ENCODE assay signal across 1 cellular context in the genomic region with DNA sequence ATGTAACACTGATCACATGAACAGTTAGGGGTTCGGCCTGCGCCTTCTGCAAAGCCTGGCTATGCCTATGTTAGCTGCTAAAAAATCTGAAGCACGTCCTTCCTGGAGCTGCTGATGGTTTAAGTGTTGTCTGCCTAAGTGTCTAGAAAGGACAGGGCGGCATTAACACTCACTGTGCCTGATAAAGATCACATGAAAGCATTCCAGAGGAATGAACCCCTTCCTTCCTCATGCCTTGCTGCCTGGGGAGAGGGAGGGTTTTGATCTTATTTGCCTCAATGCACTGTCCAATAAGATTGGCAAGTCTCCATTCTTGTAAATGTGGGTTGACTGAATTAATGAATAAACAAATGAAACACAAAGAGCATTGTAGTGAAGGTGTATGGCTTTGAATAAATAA.
TF ChIP-seq lines count a peak whose summit lies in the region.

No MANE protein-coding gene starts in this region.

TF ChIP-seq in IMR-90, 13 proteins besides CTCF, POLR2A, EP300 and RAD21:
- no peak for TF ChIP-seq FOS (IDR thresholded peaks at IDR 0.05; ENCODE audit: low read depth, low read length)
- TF ChIP-seq RCOR1 (IDR thresholded peaks at IDR 0.05; ENCODE audit: insufficient replicate concordance, low read length), result no peak
- no peak for TF ChIP-seq CHD1 (IDR thresholded peaks at IDR 0.05; ENCODE audit: low read depth, low read length)
- TF ChIP-seq, protein P1, sequence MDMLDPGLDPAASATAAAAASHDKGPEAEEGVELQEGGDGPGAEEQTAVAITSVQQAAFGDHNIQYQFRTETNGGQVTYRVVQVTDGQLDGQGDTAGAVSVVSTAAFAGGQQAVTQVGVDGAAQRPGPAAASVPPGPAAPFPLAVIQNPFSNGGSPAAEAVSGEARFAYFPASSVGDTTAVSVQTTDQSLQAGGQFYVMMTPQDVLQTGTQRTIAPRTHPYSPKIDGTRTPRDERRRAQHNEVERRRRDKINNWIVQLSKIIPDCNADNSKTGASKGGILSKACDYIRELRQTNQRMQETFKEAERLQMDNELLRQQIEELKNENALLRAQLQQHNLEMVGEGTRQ (IDR thresholded peaks at IDR 0.05; ENCODE audit: low read depth, low read length), result no peak
- no peak for TF ChIP-seq NFE2L2 (IDR thresholded peaks at IDR 0.05; ENCODE audit: low read depth, low read length)
- no peak for TF ChIP-seq RFX5 (IDR thresholded peaks at IDR 0.05; ENCODE audit: low read depth, low read length)
- no peak for TF ChIP-seq SMC3 (IDR thresholded peaks at IDR 0.05; ENCODE audit: low read depth, low read length)
- TF ChIP-seq CEBPB (IDR thresholded peaks at IDR 0.05; ENCODE audit: low read depth, low read length), result no peak
- TF ChIP-seq, protein P2, sequence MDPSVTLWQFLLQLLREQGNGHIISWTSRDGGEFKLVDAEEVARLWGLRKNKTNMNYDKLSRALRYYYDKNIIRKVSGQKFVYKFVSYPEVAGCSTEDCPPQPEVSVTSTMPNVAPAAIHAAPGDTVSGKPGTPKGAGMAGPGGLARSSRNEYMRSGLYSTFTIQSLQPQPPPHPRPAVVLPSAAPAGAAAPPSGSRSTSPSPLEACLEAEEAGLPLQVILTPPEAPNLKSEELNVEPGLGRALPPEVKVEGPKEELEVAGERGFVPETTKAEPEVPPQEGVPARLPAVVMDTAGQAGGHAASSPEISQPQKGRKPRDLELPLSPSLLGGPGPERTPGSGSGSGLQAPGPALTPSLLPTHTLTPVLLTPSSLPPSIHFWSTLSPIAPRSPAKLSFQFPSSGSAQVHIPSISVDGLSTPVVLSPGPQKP (IDR thresholded peaks at IDR 0.05; ENCODE audit: borderline replicate concordance, low read depth, low read length), result no peak
- no peak for TF ChIP-seq BHLHE40 (IDR thresholded peaks at IDR 0.05; ENCODE audit: low read depth, low read length)
- no peak for TF ChIP-seq MAZ (IDR thresholded peaks at IDR 0.05; ENCODE audit: borderline replicate concordance, low read depth, low read length)
